12 cellular contexts compared by ENCODE assay signal in genomic region chr2:48397846-48398245, GRCh38. TPM values are rescaled to one million over a fixed set of nuclear protein-coding genes. Genes with fewer than 3 reads are reported as not detected.
DNase-seq lines count a peak whose midpoint lies in the region; ATAC-seq, FAIRE-seq and TF ChIP-seq lines count a peak whose summit lies in the region.
"Had no signal": no experiment of that assay in that cellular context is flagged by ENCODE, and none has a peak within 500 bp of the region (broad histone marks: within the 10 kb centered on the region; RNA-seq: fewer than 3 reads in every experiment).

No MANE protein-coding gene starts in this region.

- no peaks in the 10 kb centered on the region for H3K9me2 ChIP-seq in PC-9 (ENCODE audit: insufficient read depth)

- no peak for FAIRE-seq in H54 (lab: Jason Lieb, UNC)

- no peak for TF ChIP-seq EP300 in tibial nerve (IDR thresholded peaks at IDR 0.05)

- TF ChIP-seq POLR2A in H54 (IDR thresholded peaks at IDR 0.05; ENCODE audit: low read depth, low read length) (no peak), tibial nerve (IDR thresholded peaks at IDR 0.05) (no peak)

- TF ChIP-seq CTCF in PC-9 (conservative IDR thresholded peaks at IDR 0.05), result no peak
- no peak for TF ChIP-seq CTCF in tibial nerve (IDR thresholded peaks at IDR 0.05)

- H3K4me1 ChIP-seq in PC-9 (replicated peaks; ENCODE audit: insufficient read depth), result no peaks in the 10 kb centered on the region
- H3K4me1 ChIP-seq in tibial nerve, result peaks cover 0 to 9% (median 0%) of the 10 kb centered on the region in 4 donors
- H3K4me1 ChIP-seq in aorta (ENCODE audit: control insufficient read depth in 1 of 2, insufficient read depth in 2 of 2, low read length in 2 of 2), result no peaks in the 10 kb centered on the region

- H3K4me2 ChIP-seq in PC-9, result no peak overlapping the region

- no peak overlapping the region for H3K4me3 ChIP-seq in PC-9
- H3K4me3 ChIP-seq in tibial nerve, result no peak overlapping the region
- no peak overlapping the region for H3K4me3 ChIP-seq in aorta (ENCODE audit: low read length in 2 of 2)

- POLR2A ChIA-PET in PC-9 (lab: Charles Lee; ENCODE audit: unreplicated experiment), result no interaction called here

- no TSS peak for BruUV-seq in PC-9 (replicated peaks; lab: Mats Ljungman, UMichigan)

- H2AFZ ChIP-seq in PC-9, result 0 out of 2 replicates have a peak overlapping the region, but pooled peaks have one; percentile 18

- H3K79me2 ChIP-seq in PC-9 (ENCODE audit: low read depth), result no peaks in the 10 kb centered on the region

- no peaks in the 10 kb centered on the region for H3K36me3 ChIP-seq in PC-9 (ENCODE audit: low read depth)
- H3K36me3 ChIP-seq in tibial nerve, result no peaks in the 10 kb centered on the region
- no peaks in the 10 kb centered on the region for H3K36me3 ChIP-seq in aorta (ENCODE audit: control insufficient read depth in 1 of 2, insufficient read depth in 2 of 2, low read length in 1 of 2)

- ATAC-seq in aorta (ENCODE audit: low FRiP score), result no peak
- ATAC-seq: activated CD8-positive, alpha-beta T cell treated with anti-CD3 and anti-CD28 coated beads for 36 hours; Panc1; stimulated activated naive CD8-positive, alpha-beta T cell treated with anti-CD3 and anti-CD28 coated beads, Interleukin-15, amount 100 ng/mL, for 72 hours had no signal

- intact Hi-C loops in PC-9 (cut with micrococcal nuclease; ENCODE audit: unreplicated experiment), result no loop called here
- intact Hi-C loops in aorta (cut with DNase I), result no loop called here

- no peak overlapping the region for H3K27ac ChIP-seq in PC-9
- peak overlapping the region in 2 of 4 donors; percentile 8 to 26 for H3K27ac ChIP-seq in tibial nerve
- no peak overlapping the region for H3K27ac ChIP-seq in aorta (ENCODE audit: low read depth in 1 of 2, low read length in 2 of 2)

- H3K9me3 ChIP-seq in PC-9 (ENCODE audit: insufficient read depth, low read depth), result no peaks in the 10 kb centered on the region
- H3K9me3 ChIP-seq in tibial nerve, result no peaks in the 10 kb centered on the region
- H3K9me3 ChIP-seq in aorta (ENCODE audit: control insufficient read depth, low read length), result no peaks in the 10 kb centered on the region

- no peaks in the 10 kb centered on the region for H4K20me1 ChIP-seq in PC-9 (ENCODE audit: insufficient read depth)

- H3K27me3 ChIP-seq in PC-9 (ENCODE audit: insufficient read depth, low read depth) (no peaks in the 10 kb centered on the region), tibial nerve (no peaks in the 10 kb centered on the region), aorta (ENCODE audit: control insufficient read depth in 1 of 2, insufficient read depth in 2 of 2, low read length in 1 of 2) (no peaks in the 10 kb centered on the region)

- H3F3A ChIP-seq in PC-9 (ENCODE audit: insufficient read depth, low read depth), result no peaks in the 10 kb centered on the region

- CTCF ChIA-PET in PC-9 (lab: Charles Lee), result no interaction called here

- 82 to 89% methylated on average over 5 of the region's 5 CpGs for WGBS in tibial nerve, 2 donors
- 78 to 82% methylated on average over 5 of the region's 5 CpGs for WGBS in aorta, 2 donors

- peak; percentile 57 for DNase-seq in Ammon's horn (ENCODE audit: low spot score)
- DNase-seq in NCI-H1436 treated with DMSO at 0.1 percent for 48 hours (lab: John Stamatoyannopoulos, UW), result peak; percentile 88
- DNase-seq in PC-9, result no peak
- DNase-seq in inferior parietal cortex (ENCODE audit: extremely low spot score), result peak; percentile 60
- no peak for DNase-seq in DMS114 treated with DMSO at 0.1 percent for 48 hours (lab: John Stamatoyannopoulos, UW; ENCODE audit: unreplicated experiment)
- DNase-seq in H54 (ENCODE audit: insufficient read length, low spot score), result no peak
- DNase-seq in tibial nerve (ENCODE audit: low spot score in 2 of 2), result no peak
- DNase-seq in aorta, result no peak
- DNase-seq: activated CD8-positive, alpha-beta T cell treated with anti-CD3 and anti-CD28 coated beads for 36 hours; MM.1S; stimulated activated naive CD8-positive, alpha-beta T cell treated with anti-CD3 and anti-CD28 coated beads, Interleukin-15, amount 100 ng/mL, for 72 hours had no signal

RNA-seq across cellular contexts. Expression of gene PPP1R21, which starts 42.7 kb away (rescaled TPM):
- total RNA-seq in PC-9 (2021) (16.2 and 20.0 TPM in 2 replicates), tibial nerve (10 to 100 TPM; 24.7 to 76.0 (median 32.1) TPM), aorta (10 to 100 TPM; 35.9 to 39.2 TPM)
- polyA plus RNA-seq in aorta, result 10 to 100 TPM; 29.7 to 57.6 TPM

Comparison
In these comparisons a context has a peak if more than half of its experiments do, and no peak if none do; other contexts are left out.
1. DNase-seq: peak in Ammon's horn (single experiment), NCI-H1436 treated with DMSO at 0.1 percent for 48 hours (single experiment) and inferior parietal cortex (single experiment); none in PC-9 (0 of 2), DMS114 treated with DMSO at 0.1 percent for 48 hours (single experiment), H54 (single experiment), tibial nerve (0 of 2) and aorta (0 of 2).